ENCODE assay signal across 23 cellular contexts in the genomic region with DNA sequence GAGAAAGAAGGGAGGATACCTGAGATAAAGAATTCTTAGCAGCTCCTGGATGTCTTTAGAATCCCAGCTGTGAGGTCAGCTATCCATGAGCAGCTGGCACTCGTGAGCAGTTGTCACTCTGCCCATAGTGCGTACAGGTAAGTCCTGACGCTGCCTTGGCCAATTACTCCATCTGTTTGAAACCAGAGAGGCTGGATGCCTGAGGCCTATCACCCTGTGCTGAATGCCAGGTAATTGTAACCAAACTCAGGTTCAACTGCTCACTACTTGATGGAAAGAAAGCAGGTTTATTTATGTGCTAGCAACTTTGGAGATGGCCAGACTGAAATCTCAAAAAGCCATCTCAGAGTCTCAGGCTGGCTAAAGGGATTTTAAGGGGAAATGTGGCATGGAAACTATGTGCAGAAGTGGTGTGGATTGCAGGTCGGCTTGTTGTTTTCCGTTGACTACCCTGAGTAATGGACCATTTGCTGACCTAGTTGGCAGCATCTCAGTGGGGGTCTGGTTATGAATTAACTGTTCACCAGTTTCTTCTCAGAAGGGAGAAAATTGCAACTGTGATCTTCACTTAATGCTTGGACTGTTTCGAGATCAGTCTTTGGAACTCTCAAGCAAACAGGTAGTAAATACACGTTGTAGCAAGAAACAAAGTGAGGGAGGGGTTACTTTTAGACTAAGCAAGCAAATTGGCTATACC.
A peak's percentile ranks its signal among the peaks of the same experiment; 100 is the strongest.
DNase-seq lines count a peak whose midpoint lies in the region; ATAC-seq and TF ChIP-seq lines count a peak whose summit lies in the region.
"Had no signal": no experiment of that assay in that cellular context is flagged by ENCODE, and none has a peak within 500 bp of the region (broad histone marks: within the 10 kb centered on the region; RNA-seq: fewer than 3 reads in every experiment).

No MANE protein-coding gene starts in this region.

- no peak for TF ChIP-seq CTCF in GM23338 (conservative IDR thresholded peaks at IDR 0.05; ENCODE audit: low read depth in 2 of 2)
- no peak for TF ChIP-seq CTCF in progenitor cell of endocrine pancreas (IDR thresholded peaks at IDR 0.05; ENCODE audit: unreplicated experiment)

- H3K27ac ChIP-seq in GM23338 (ENCODE audit: low read depth), result no peak overlapping the region
- H3K27ac ChIP-seq: BLaER1 treated with 17β-estradiol and CSF1 and Interleukin-3, amounts not matched to agents 10 nM and 100 nM; coronary artery; prostate gland; SK-N-MC; tibial artery had no signal

- no peaks in the 10 kb centered on the region for H3K36me3 ChIP-seq in GM23338 (ENCODE audit: insufficient read depth)
- H3K36me3 ChIP-seq: BLaER1 treated with 17β-estradiol and CSF1 and Interleukin-3, amounts not matched to agents 10 nM and 100 nM; prostate gland; tibial artery had no signal

- no peaks in the 10 kb centered on the region for H3K4me1 ChIP-seq in GM23338 (ENCODE audit: insufficient read depth)
- H3K4me1 ChIP-seq: BLaER1 treated with 17β-estradiol and CSF1 and Interleukin-3, amounts not matched to agents 10 nM and 100 nM; prostate gland; tibial artery had no signal

- DNase-seq in GM23338 (ENCODE audit: low spot score), result no peak
- peak; percentile 59 for DNase-seq in NCI-H2171 (lab: John Stamatoyannopoulos, UW)
- DNase-seq in islet precursor cell, result peak; percentile 55
- DNase-seq in progenitor cell of endocrine pancreas (ENCODE audit: low spot score, unreplicated experiment), result no peak
- DNase-seq in OCI-M1 (lab: John Stamatoyannopoulos, UW), result no peak
- DNase-seq in Kasumi-1 (lab: John Stamatoyannopoulos, UW), result no peak
- no peak for DNase-seq in NK-92 treated with Interleukin-12 subunit alpha and Interleukin-12 subunit beta, amount 100 ng/mL, for 24 hours (lab: John Stamatoyannopoulos, UW)
- DNase-seq: activated naive CD8-positive, alpha-beta T cell treated with anti-CD3 and anti-CD28 coated beads, Interleukin-2, amount 50 U/mL, for 24 hours; activated T-cell treated with anti-CD3 and anti-CD28 coated beads, Interleukin-2, amount 50 U/mL, for 72 hours; caudate nucleus; effector CD8-positive, alpha-beta T cell; hypothalamus; immature natural killer cell; midbrain; naive B cell; NCI-H146; NCI-H526; stimulated activated CD4-positive, alpha-beta T cell treated with anti-CD3 and anti-CD28 coated beads, Interleukin-4, amount 100 ng/mL, for 24 hours; tibial artery had no signal

- no peak overlapping the region for H3K4me3 ChIP-seq in GM23338
- H3K4me3 ChIP-seq: BLaER1 treated with 17β-estradiol and CSF1 and Interleukin-3, amounts not matched to agents 10 nM and 100 nM; coronary artery; prostate gland; SK-N-MC; tibial artery had no signal

- no peaks in the 10 kb centered on the region for H3F3A ChIP-seq in GM23338 (replicated peaks; ENCODE audit: low read depth)

- H3K27me3 ChIP-seq in GM23338 (ENCODE audit: insufficient read depth), result no peaks in the 10 kb centered on the region
- H3K27me3 ChIP-seq: BLaER1 treated with 17β-estradiol and CSF1 and Interleukin-3, amounts not matched to agents 10 nM and 100 nM; tibial artery had no signal

- no peak for ATAC-seq in GM23338
- ATAC-seq: activated naive CD8-positive, alpha-beta T cell treated with anti-CD3 and anti-CD28 coated beads, Interleukin-2, amount 50 U/mL, for 24 hours; activated T-cell treated with anti-CD3 and anti-CD28 coated beads, Interleukin-2, amount 50 U/mL, for 72 hours had no signal

- no peaks in the 10 kb centered on the region for H3K4me1 Mint-ChIP-seq in GM23338
- no peaks in the 10 kb centered on the region for H3K4me1 Mint-ChIP-seq in progenitor cell of endocrine pancreas (ENCODE audit: low read depth)
- H3K4me1 Mint-ChIP-seq: activated naive CD8-positive, alpha-beta T cell treated with anti-CD3 and anti-CD28 coated beads, Interleukin-2, amount 50 U/mL, for 24 hours; immature natural killer cell; naive B cell had no signal

- H3K9me3 Mint-ChIP-seq in GM23338 (no peaks in the 10 kb centered on the region), progenitor cell of endocrine pancreas (ENCODE audit: low read depth) (no peaks in the 10 kb centered on the region)
- H3K9me3 Mint-ChIP-seq: activated naive CD8-positive, alpha-beta T cell treated with anti-CD3 and anti-CD28 coated beads, Interleukin-2, amount 50 U/mL, for 24 hours; naive B cell had no signal

- no peaks in the 10 kb centered on the region for H3K9me2 ChIP-seq in GM23338 (ENCODE audit: insufficient read depth)

- H3K27ac Mint-ChIP-seq in GM23338 (no peak overlapping the region), progenitor cell of endocrine pancreas (peak overlapping the region; percentile 35)
- H3K27ac Mint-ChIP-seq: activated naive CD8-positive, alpha-beta T cell treated with anti-CD3 and anti-CD28 coated beads, Interleukin-2, amount 50 U/mL, for 24 hours; activated T-cell treated with anti-CD3 and anti-CD28 coated beads, Interleukin-2, amount 50 U/mL, for 72 hours; immature natural killer cell; naive B cell had no signal

- H3K4me3 Mint-ChIP-seq in GM23338 (no peak overlapping the region), progenitor cell of endocrine pancreas (ENCODE audit: low read depth) (no peak overlapping the region)
- H3K4me3 Mint-ChIP-seq: activated naive CD8-positive, alpha-beta T cell treated with anti-CD3 and anti-CD28 coated beads, Interleukin-2, amount 50 U/mL, for 24 hours; activated T-cell treated with anti-CD3 and anti-CD28 coated beads, Interleukin-2, amount 50 U/mL, for 72 hours; immature natural killer cell had no signal

- peak overlapping the region; percentile 72; the same call in 1 of the 2 replicates for H2AFZ ChIP-seq in GM23338

- H3K4me2 ChIP-seq in GM23338, result no peak overlapping the region
- H3K4me2 ChIP-seq: BLaER1 treated with 17β-estradiol and CSF1 and Interleukin-3, amounts not matched to agents 10 nM and 100 nM had no signal

- H3K36me3 Mint-ChIP-seq in GM23338 (ENCODE audit: low read depth) (no peaks in the 10 kb centered on the region), progenitor cell of endocrine pancreas (ENCODE audit: insufficient read depth) (no peaks in the 10 kb centered on the region)
- H3K36me3 Mint-ChIP-seq: immature natural killer cell, naive B cell had no signal

- no peaks in the 10 kb centered on the region for H4K20me1 ChIP-seq in GM23338 (replicated peaks; ENCODE audit: insufficient read depth)
- H4K20me1 ChIP-seq: BLaER1 treated with 17β-estradiol and CSF1 and Interleukin-3, amounts not matched to agents 10 nM and 100 nM had no signal

- H3K79me2 ChIP-seq in GM23338 (replicated peaks; ENCODE audit: insufficient read depth), result no peaks in the 10 kb centered on the region

- H3K27me3 Mint-ChIP-seq in GM23338 (ENCODE audit: insufficient read depth, low read depth, poor library complexity), result no peaks in the 10 kb centered on the region
- no peaks in the 10 kb centered on the region for H3K27me3 Mint-ChIP-seq in progenitor cell of endocrine pancreas
- H3K27me3 Mint-ChIP-seq: activated naive CD8-positive, alpha-beta T cell treated with anti-CD3 and anti-CD28 coated beads, Interleukin-2, amount 50 U/mL, for 24 hours; naive B cell had no signal

TF ChIP-seq in GM23338, 12 proteins besides CTCF, POLR2A, EP300 and RAD21 (continues in another document):
- TF ChIP-seq EZH2 (IDR thresholded peaks at IDR 0.05; ENCODE audit: low read depth, unreplicated experiment) (no peak), CREB1 (CRISPR knock-in tag; IDR thresholded peaks at IDR 0.05; ENCODE audit: low read depth) (no peak), EZH2phosphoT487 (IDR thresholded peaks at IDR 0.05; ENCODE audit: unreplicated experiment) (no peak), JUNB (IDR thresholded peaks at IDR 0.05; ENCODE audit: unreplicated experiment) (no peak)

Comparison
In these comparisons a context has a peak if more than half of its experiments do, and no peak if none do; other contexts are left out.
1. DNase-seq: peak in NCI-H2171 (single experiment) and islet precursor cell (single experiment); none in GM23338 (single experiment), progenitor cell of endocrine pancreas (single experiment), OCI-M1 (single experiment), Kasumi-1 (0 of 2) and NK-92 treated with Interleukin-12 subunit alpha and Interleukin-12 subunit beta, amount 100 ng/mL, for 24 hours (single experiment).